11 cellular contexts compared by ENCODE assay signal in genomic region chr12:120670237-120670636, GRCh38. TPM values are rescaled to one million over a fixed set of nuclear protein-coding genes. Genes with fewer than 3 reads are reported as not detected.
DNase-seq lines count a peak whose midpoint lies in the region; ATAC-seq, FAIRE-seq and TF ChIP-seq lines count a peak whose summit lies in the region.
"Not testable (repeated sequence)": the region's sequence is repeated elsewhere in the genome, so short reads cannot be mapped to it uniquely, and the experiment has no call there.
"Had no signal": no experiment of that assay in that cellular context is flagged by ENCODE, and none has a peak within 500 bp of the region (broad histone marks: within the 10 kb centered on the region; RNA-seq: fewer than 3 reads in every experiment).

No MANE protein-coding gene starts in this region.

- H2AFZ ChIP-seq in HCT116 (ENCODE audit: low read depth, low read length, poor library complexity, severe bottlenecking); GM12878 (ENCODE audit: control insufficient read depth, low read depth, low read length); parathyroid adenoma: not testable (repeated sequence)
- H2AFZ ChIP-seq in OCI-LY7 (ENCODE audit: low read length) = peak overlapping the region; percentile 65; the same call in 1 of the 2 replicates

- not testable (repeated sequence) for TF ChIP-seq CTCF in GM06990 (IDR thresholded peaks at IDR 0.05; ENCODE audit: insufficient read depth, low read length, poor library complexity, severe bottlenecking); HCT116 (IDR thresholded peaks at IDR 0.05 in 2 of 3, conservative IDR thresholded peaks at IDR 0.05 in 1 of 3; ENCODE audit: borderline replicate concordance in 1 of 3, insufficient read depth in 1 of 3, low read depth in 2 of 3, low read length in 2 of 3); OCI-LY7 (conservative IDR thresholded peaks at IDR 0.05; ENCODE audit: low read length); GM12878 (IDR thresholded peaks at IDR 0.05 in 2 of 3, conservative IDR thresholded peaks at IDR 0.05 in 1 of 3; ENCODE audit: control insufficient read depth in 2 of 3, extremely low read depth in 1 of 3, insufficient read depth in 1 of 3, low read depth in 3 of 3, low read length in 3 of 3); kidney (IDR thresholded peaks at IDR 0.05; ENCODE audit: borderline replicate concordance, extremely low read depth, insufficient read depth); parathyroid adenoma (IDR thresholded peaks at IDR 0.05); tibial artery (IDR thresholded peaks at IDR 0.05)

- H3K4me1 ChIP-seq in HCT116 (ENCODE audit: control insufficient read depth in 1 of 2, insufficient read depth in 2 of 2, low read length in 2 of 2) (peaks cover 3 to 25% of the 10 kb centered on the region in 2 experiments; a peak in 3 of 4 replicates), OCI-LY7 (ENCODE audit: insufficient read depth, low read length, poor library complexity, severe bottlenecking) (peaks cover 84% of the 10 kb centered on the region), GM12878 (ENCODE audit: control insufficient read depth, insufficient read depth, low read length) (peaks cover 43% of the 10 kb centered on the region), parathyroid adenoma (peaks cover 12% of the 10 kb centered on the region), tibial artery (peaks cover 0 to 15% (median 9%) of the 10 kb centered on the region in 4 donors)
- not testable (repeated sequence) for H3K4me1 ChIP-seq in kidney (ENCODE audit: control insufficient read depth in 1 of 2, insufficient read depth in 1 of 2, low read depth in 1 of 2, low read length in 2 of 2)

- POLR2A ChIA-PET in HCT116 (lab: Charles Lee) = interaction anchor here (1.2 to 1.4 kb wide), 2 partner anchors 8 to 16 kb away, joined by 3 to 4 read pairs; no protein-coding TSS in a partner anchor
- POLR2A ChIA-PET in OCI-LY7 (lab: Charles Lee) = interaction anchor here (0.6 to 1.5 kb wide), 5 partner anchors 8 to 154 kb away, joined by 3 to 6 read pairs (median 3); no protein-coding TSS in a partner anchor
- POLR2A ChIA-PET in GM12878 (lab: Charles Lee) = interaction anchor here (2.1 to 5.7 kb wide), 4 partner anchors 8 to 21 kb away, joined by 8 to 57 read pairs (median 28); partner anchors contain the start of gene MLEC

- not testable (repeated sequence) for H3K9me3 ChIP-seq in HCT116 (ENCODE audit: control insufficient read depth in 1 of 2, insufficient read depth in 1 of 2, low read depth in 1 of 2, low read length in 2 of 2); OCI-LY7 (ENCODE audit: low read length); GM12878 (replicated peaks; ENCODE audit: control insufficient read depth, insufficient read depth, low read length); kidney (ENCODE audit: control insufficient read depth in 1 of 2, low read length in 2 of 2); parathyroid adenoma (ENCODE audit: control insufficient read depth, low read length); tibial artery

- DNase-seq in GM06990 (ENCODE audit: extremely low read depth, insufficient read length) (peak; percentile 51), kidney (peak; percentile 24)
- DNase-seq in HCT116 (ENCODE audit: low read depth, low spot score); OCI-LY7 (ENCODE audit: low spot score); GM12878 (ENCODE audit: low read depth, low spot score); tibial artery: not testable (repeated sequence)

- not testable (repeated sequence) for H3K9ac ChIP-seq in HCT116 (ENCODE audit: low read length); GM12878 (ENCODE audit: control insufficient read depth, insufficient read depth, low read length); kidney (ENCODE audit: low read length in 2 of 2); parathyroid adenoma

- H3K27me3 ChIP-seq in GM06990 (replicated peaks; ENCODE audit: control insufficient read depth, insufficient read depth, low read length); HCT116 (ENCODE audit: insufficient read depth, low read length); GM12878 (replicated peaks in 1 of 2; ENCODE audit: control insufficient read depth in 2 of 2, insufficient read depth in 2 of 2, low read length in 1 of 2); parathyroid adenoma (ENCODE audit: control insufficient read depth, insufficient read depth, low read length); tibial artery: not testable (repeated sequence)

- peak; percentile 52 for ATAC-seq in HCT116
- peak; percentile 5 for ATAC-seq in GM12878

- in situ Hi-C loops in GM12878 (cut with MboI) = not testable (repeated sequence)

- H3K27ac ChIP-seq in HCT116 (ENCODE audit: low read depth, low read length); kidney (ENCODE audit: low read depth in 2 of 2, low read length in 2 of 2): not testable (repeated sequence)
- H3K27ac ChIP-seq in OCI-LY7 (ENCODE audit: low read depth, low read length, poor library complexity, severe bottlenecking) (peak overlapping the region; percentile 94), GM12878 (ENCODE audit: control insufficient read depth, insufficient read depth) (peak overlapping the region; percentile 46), parathyroid adenoma (peak overlapping the region; percentile 88), tibial artery (peak overlapping the region; percentile 61 to 77)

- not testable (repeated sequence) for H4K20me1 ChIP-seq in HCT116 (ENCODE audit: insufficient read depth); OCI-LY7 (ENCODE audit: insufficient read depth, low read length); GM12878 (ENCODE audit: control insufficient read depth, insufficient read depth)

- not testable (repeated sequence) for H3K4me3 ChIP-seq in GM06990 (replicated peaks; ENCODE audit: low read depth, low read length); HCT116 (replicated peaks in 1 of 2; ENCODE audit: low read depth in 1 of 2, low read length in 2 of 2); kidney (ENCODE audit: low read length in 2 of 2); parathyroid adenoma (ENCODE audit: low read depth, low read length); tibial artery
- H3K4me3 ChIP-seq in OCI-LY7 (ENCODE audit: low read depth, low read length, poor library complexity, severe bottlenecking) (peak overlapping the region; percentile 44), GM12878 (peak overlapping the region; percentile 39; the same call in 1 of the 2 replicates)

- not testable (repeated sequence) for TF ChIP-seq POLR2A in HCT116 (IDR thresholded peaks at IDR 0.05; ENCODE audit: borderline replicate concordance, extremely low read depth, insufficient read depth, insufficient read length); GM12878 (IDR thresholded peaks at IDR 0.05; ENCODE audit: low read depth, low read length)

- peak overlapping the region; percentile 40 for H3K4me2 ChIP-seq in HCT116 (ENCODE audit: low read length)
- H3K4me2 ChIP-seq in OCI-LY7 (ENCODE audit: low read length) = peak overlapping the region; percentile 64
- H3K4me2 ChIP-seq in GM12878 (ENCODE audit: control insufficient read depth, insufficient read depth) = peak overlapping the region; percentile 56
- H3K4me2 ChIP-seq in parathyroid adenoma (ENCODE audit: low read length) = peak overlapping the region; percentile 65

- BruUV-seq in HCT116 (replicated peaks; lab: Mats Ljungman, UMichigan); OCI-LY7 (replicated peaks; lab: Mats Ljungman, UMichigan); GM12878 (replicated peaks; lab: Mats Ljungman, UMichigan): not testable (repeated sequence)

- not testable (repeated sequence) for TF ChIP-seq RAD21 in HCT116 (IDR thresholded peaks at IDR 0.05; ENCODE audit: low read depth); GM12878 (IDR thresholded peaks at IDR 0.05; ENCODE audit: insufficient read depth, low read depth, low read length)

- not testable (repeated sequence) for H3K9me2 ChIP-seq in HCT116 (ENCODE audit: insufficient read depth); OCI-LY7 (ENCODE audit: insufficient read depth, low read length)

- WGBS in GM12878 (ENCODE audit: insufficient coverage, insufficient replicate concordance, low lambda C conversion rate, missing lambda C conversion rate) = 53% methylated on average over 6 of the region's 6 CpGs

- not testable (repeated sequence) for H3K36me3 ChIP-seq in GM06990 (ENCODE audit: control insufficient read depth, insufficient read depth, low read length); HCT116 (ENCODE audit: control insufficient read depth in 1 of 2, insufficient read depth in 2 of 2, low read length in 2 of 2); OCI-LY7 (ENCODE audit: insufficient read depth, low read length); GM12878 (ENCODE audit: control insufficient read depth in 2 of 2, insufficient read depth in 2 of 2, low read length in 1 of 2); kidney (ENCODE audit: control insufficient read depth in 1 of 2, insufficient read depth in 2 of 2, low read length in 2 of 2); parathyroid adenoma (ENCODE audit: control insufficient read depth, insufficient read depth, low read length); tibial artery

- SMC1A ChIA-PET in GM12878 (lab: Charles Lee; ENCODE audit: uncharacterized antibody, unreplicated experiment) = interaction anchor here (0.8 to 18.2 kb wide), 12 partner anchors 9 to 302 kb away, joined by 3 to 149 read pairs (median 5); partner anchors contain the start of gene MLEC

- FAIRE-seq in GM12878 (lab: Jason Lieb, UNC); kidney (lab: Jason Lieb, UNC): not testable (repeated sequence)

- not testable (repeated sequence) for H3K79me2 ChIP-seq in HCT116 (ENCODE audit: insufficient read depth, low read length); OCI-LY7 (ENCODE audit: insufficient read depth, low read depth, low read length); GM12878 (ENCODE audit: control insufficient read depth, insufficient read depth, low read length); parathyroid adenoma

- intact Hi-C loops in HCT116 (cut with micrococcal nuclease); OCI-LY7 (cut with micrococcal nuclease; ENCODE audit: unreplicated experiment); kidney (cut with DNase I); tibial artery (cut with DNase I; ENCODE audit: low total_unique reads): not testable (repeated sequence)
- intact Hi-C loops in GM12878 (cut with micrococcal nuclease; ENCODE audit: unreplicated experiment) = loop anchor here (2.0 kb wide), 2 partner anchors 15 to 21 kb away; no protein-coding TSS in a partner anchor

- RAD21 ChIA-PET in HCT116 (lab: Charles Lee; ENCODE audit: low non-redundant PET in 1 of 2, low total read pairs in 2 of 2, uncharacterized antibody in 2 of 2, unreplicated experiment in 2 of 2) = not testable (repeated sequence)
- RAD21 ChIA-PET in GM12878 (lab: Charles Lee; ENCODE audit: unreplicated experiment) = interaction anchor here (1.4 to 4.0 kb wide), 10 partner anchors 9 to 302 kb away, joined by 3 to 54 read pairs (median 6); partner anchors contain the start of genes MLEC, POP5 and UNC119B

- not testable (repeated sequence) for TF ChIP-seq EP300 in GM12878 (IDR thresholded peaks at IDR 0.05; ENCODE audit: borderline replicate concordance in 1 of 2, control insufficient read depth in 1 of 2, low read depth in 2 of 2, low read length in 2 of 2)

- CTCF ChIA-PET in HCT116 (lab: Charles Lee) = interaction anchor here (1.2 kb wide), 1 partner anchor 21 kb away, joined by 3 read pairs; no protein-coding TSS in a partner anchor
- CTCF ChIA-PET in OCI-LY7 (lab: Charles Lee; ENCODE audit: unreplicated experiment) = interaction anchor here (1.4 kb wide), 1 partner anchor 14 kb away, joined by 3 read pairs; no protein-coding TSS in a partner anchor
- CTCF ChIA-PET in GM12878 (lab: Yijun Ruan, JAX) = interaction anchor here (0.7 to 9.7 kb wide), 6 partner anchors 9 to 41 kb away, joined by 3 to 184 read pairs (median 10); partner anchors contain the start of gene MLEC

RNA-seq across cellular contexts. Expression of gene MLEC, which starts 16.7 kb away (rescaled TPM):
- total RNA-seq in HCT116 (2021; ENCODE audit: unreplicated experiment) (152 TPM), OCI-LY7 (2022) (82.4 and 101 TPM in 2 replicates), GM12878 (2014; rRNA removed) (76.4 and 84.6 TPM in 2 replicates), GM12878 (2014; rRNA removed; fragmentation: Illumina TruSeq; extraction: Trizol) (95.2 and 99.8 TPM in 2 replicates), GM12878 (2021) (131 and 140 TPM in 2 replicates), kidney (146 TPM)
- polyA plus RNA-seq in HCT116 (2012) = 53.9 and 59.2 TPM in 2 replicates
- total RNA-seq in OCI-LY7 (2014; rRNA removed; shearing (Covaris generic)) = 69.7 and 74.1 TPM in 2 replicates
- 172 and 187 TPM in 2 replicates for total RNA-seq in GM12878 (2013; cell fraction: nucleolus; rRNA removed)
- 46.5 TPM for polyA plus RNA-seq in GM12878 (2011; ENCODE audit: low read depth)
- polyA plus RNA-seq in GM12878 (2011; rRNA removed) (149 and 154 TPM in 2 replicates), GM12878 (2014; fragmentation: Illumina TruSeq; extraction: Trizol) (107 and 152 TPM in 2 replicates), GM12878 (2014; fragmentation: Nextera tagmentation; extraction: Ambion mirVana) (10 to 100 TPM; 26.7 to 28.2 TPM), GM12878 (2014; rRNA removed) (61.4 and 64.4 TPM in 2 replicates), GM12878 (2016; fragmentation: Nextera tagmentation; extraction: Ambion mirVana) (100 to 1,000 TPM; 158 to 172 TPM), kidney (ENCODE audit: insufficient read depth, low read depth, low replicate concordance) (60.3 TPM)
- 87.9 and 96.6 TPM in 2 replicates for polyA plus RNA-seq in GM12878 (2011; cell fraction: cytosol; rRNA removed)
- 76.3 and 77.4 TPM in 2 replicates for polyA plus RNA-seq in GM12878 (2011; cell fraction: nucleus; rRNA removed)
- 66.0 and 70.2 TPM in 2 replicates for polyA plus RNA-seq in GM12878 (2012)
- 107 and 156 TPM in 2 replicates for polyA minus RNA-seq in GM12878 (2011; rRNA and poly(A)+ RNA removed)
- 37.3 and 47.4 TPM in 2 replicates for polyA minus RNA-seq in GM12878 (2011; cell fraction: cytosol; rRNA and poly(A)+ RNA removed)
- polyA minus RNA-seq in GM12878 (2011; cell fraction: nucleus; rRNA and poly(A)+ RNA removed) = 22.4 and 24.8 TPM in 2 replicates

RNA-seq across cellular contexts. Expression of gene CABP1, which starts 29.8 kb away (rescaled TPM):
- total RNA-seq in HCT116 (2021; ENCODE audit: unreplicated experiment) (0.84 TPM), OCI-LY7 (2022) (2.4 and 3.8 TPM in 2 replicates), GM12878 (2014; rRNA removed) (0.56 and 1.1 TPM in 2 replicates), GM12878 (2014; rRNA removed; fragmentation: Illumina TruSeq; extraction: Trizol) (0.72 and 0.88 TPM in 2 replicates), GM12878 (2021) (2.3 and 2.4 TPM in 2 replicates), kidney (2.0 TPM)
- 0.34 and 0.99 TPM in 2 replicates for polyA plus RNA-seq in HCT116 (2012)
- total RNA-seq in OCI-LY7 (2014; rRNA removed; shearing (Covaris generic)) = 0.18 and 0.79 TPM in 2 replicates
- 7.5 and 8.0 TPM in 2 replicates for total RNA-seq in GM12878 (2013; cell fraction: nucleolus; rRNA removed)
- 0.49 TPM for polyA plus RNA-seq in GM12878 (2011; ENCODE audit: low read depth)
- polyA plus RNA-seq in GM12878 (2011; rRNA removed) (2.2 and 2.3 TPM in 2 replicates), GM12878 (2014; fragmentation: Illumina TruSeq; extraction: Trizol) (0.84 and 1.1 TPM in 2 replicates), GM12878 (2014; fragmentation: Nextera tagmentation; extraction: Ambion mirVana) (not detected), GM12878 (2014; rRNA removed) (0.88 and 0.93 TPM in 2 replicates), GM12878 (2016; fragmentation: Nextera tagmentation; extraction: Ambion mirVana) (under 1 TPM; 0.16 to 0.23 TPM), kidney (ENCODE audit: insufficient read depth, low read depth, low replicate concordance) (24.1 TPM)
- 1.9 and 3.5 TPM in 2 replicates for polyA plus RNA-seq in GM12878 (2011; cell fraction: cytosol; rRNA removed)
- polyA plus RNA-seq in GM12878 (2011; cell fraction: nucleus; rRNA removed) = 6.2 and 8.7 TPM in 2 replicates
- 1.0 and 1.9 TPM in 2 replicates for polyA plus RNA-seq in GM12878 (2012)
- polyA minus RNA-seq in GM12878 (2011; rRNA and poly(A)+ RNA removed) = 3.1 and 3.4 TPM in 2 replicates
- polyA minus RNA-seq in GM12878 (2011; cell fraction: cytosol; rRNA and poly(A)+ RNA removed) = 0.42 and 1.2 TPM in 2 replicates
- polyA minus RNA-seq in GM12878 (2011; cell fraction: nucleus; rRNA and poly(A)+ RNA removed) = 2.5 and 2.6 TPM in 2 replicates
- total RNA-seq: GM23248, HT1080 had no signal
- polyA plus RNA-seq: CD8-positive, alpha-beta memory T cell; GM23248; IgD-negative memory B cell had no signal

RNA-seq across cellular contexts. Expression of gene UNC119B, which starts 40.0 kb away (rescaled TPM):
- total RNA-seq in HCT116 (2021; ENCODE audit: unreplicated experiment) (33.8 TPM), OCI-LY7 (2022) (24.6 and 27.4 TPM in 2 replicates), GM12878 (2014; rRNA removed) (8.7 and 10.3 TPM in 2 replicates), GM12878 (2014; rRNA removed; fragmentation: Illumina TruSeq; extraction: Trizol) (10.1 and 10.6 TPM in 2 replicates), GM12878 (2021) (22.4 and 23.3 TPM in 2 replicates), kidney (44.5 TPM)
- 20.2 and 21.3 TPM in 2 replicates for polyA plus RNA-seq in HCT116 (2012)
- 16.5 and 17.2 TPM in 2 replicates for total RNA-seq in OCI-LY7 (2014; rRNA removed; shearing (Covaris generic))
- total RNA-seq in GM12878 (2013; cell fraction: nucleolus; rRNA removed) = 19.8 and 23.2 TPM in 2 replicates
- 13.1 TPM for polyA plus RNA-seq in GM12878 (2011; ENCODE audit: low read depth)
- polyA plus RNA-seq in GM12878 (2011; rRNA removed) (31.5 and 31.7 TPM in 2 replicates), GM12878 (2014; fragmentation: Illumina TruSeq; extraction: Trizol) (16.3 and 17.9 TPM in 2 replicates), GM12878 (2014; fragmentation: Nextera tagmentation; extraction: Ambion mirVana) (1 to 10 TPM; 4.3 to 8.5 TPM), GM12878 (2014; rRNA removed) (20.8 and 23.9 TPM in 2 replicates), GM12878 (2016; fragmentation: Nextera tagmentation; extraction: Ambion mirVana) (1 to 10 TPM; 5.9 to 7.6 TPM), kidney (ENCODE audit: insufficient read depth, low read depth, low replicate concordance) (29.4 TPM)
- 27.5 and 28.4 TPM in 2 replicates for polyA plus RNA-seq in GM12878 (2011; cell fraction: cytosol; rRNA removed)
- 35.2 and 38.9 TPM in 2 replicates for polyA plus RNA-seq in GM12878 (2011; cell fraction: nucleus; rRNA removed)
- 13.6 and 16.4 TPM in 2 replicates for polyA plus RNA-seq in GM12878 (2012)
- polyA minus RNA-seq in GM12878 (2011; rRNA and poly(A)+ RNA removed) = 27.7 and 28.8 TPM in 2 replicates
- 6.5 and 10.8 TPM in 2 replicates for polyA minus RNA-seq in GM12878 (2011; cell fraction: cytosol; rRNA and poly(A)+ RNA removed)
- 13.2 and 18.2 TPM in 2 replicates for polyA minus RNA-seq in GM12878 (2011; cell fraction: nucleus; rRNA and poly(A)+ RNA removed)

RNA-seq across cellular contexts. Expression of gene ACADS, which starts 55.4 kb away (rescaled TPM):
- total RNA-seq in HCT116 (2021; ENCODE audit: unreplicated experiment) (21.4 TPM), OCI-LY7 (2022) (11.2 and 14.5 TPM in 2 replicates), GM12878 (2014; rRNA removed) (17.1 and 18.1 TPM in 2 replicates), GM12878 (2014; rRNA removed; fragmentation: Illumina TruSeq; extraction: Trizol) (4.1 and 5.0 TPM in 2 replicates), GM12878 (2021) (14.7 and 15.4 TPM in 2 replicates), kidney (24.4 TPM)
- polyA plus RNA-seq in HCT116 (2012) = 21.2 and 22.2 TPM in 2 replicates
- total RNA-seq in OCI-LY7 (2014; rRNA removed; shearing (Covaris generic)) = 7.7 and 8.8 TPM in 2 replicates
- total RNA-seq in GM12878 (2013; cell fraction: nucleolus; rRNA removed) = 7.3 and 9.4 TPM in 2 replicates
- 3.6 TPM for polyA plus RNA-seq in GM12878 (2011; ENCODE audit: low read depth)
- polyA plus RNA-seq in GM12878 (2011; rRNA removed) (2.6 and 5.0 TPM in 2 replicates), GM12878 (2014; fragmentation: Illumina TruSeq; extraction: Trizol) (0.40 and 2.4 TPM in 2 replicates), GM12878 (2014; fragmentation: Nextera tagmentation; extraction: Ambion mirVana) (under 1 TPM; 0.05 to 0.38 TPM), GM12878 (2014; rRNA removed) (15.3 and 16.0 TPM in 2 replicates), GM12878 (2016; fragmentation: Nextera tagmentation; extraction: Ambion mirVana) (10 to 100 TPM; 16.5 to 18.1 TPM), kidney (ENCODE audit: insufficient read depth, low read depth, low replicate concordance) (133 TPM)
- 8.0 and 11.7 TPM in 2 replicates for polyA plus RNA-seq in GM12878 (2011; cell fraction: cytosol; rRNA removed)
- 22.4 and 23.8 TPM in 2 replicates for polyA plus RNA-seq in GM12878 (2011; cell fraction: nucleus; rRNA removed)
- polyA plus RNA-seq in GM12878 (2012) = 14.1 and 16.9 TPM in 2 replicates
- polyA minus RNA-seq in GM12878 (2011; rRNA and poly(A)+ RNA removed) = 1.4 and 6.0 TPM in 2 replicates
- polyA minus RNA-seq in GM12878 (2011; cell fraction: cytosol; rRNA and poly(A)+ RNA removed) = 3.6 TPM in 2 replicates
- polyA minus RNA-seq in GM12878 (2011; cell fraction: nucleus; rRNA and poly(A)+ RNA removed) = 4.0 and 4.1 TPM in 2 replicates
